Comparison of ENCODE assay signal across 27 cellular contexts in the genomic region with DNA sequence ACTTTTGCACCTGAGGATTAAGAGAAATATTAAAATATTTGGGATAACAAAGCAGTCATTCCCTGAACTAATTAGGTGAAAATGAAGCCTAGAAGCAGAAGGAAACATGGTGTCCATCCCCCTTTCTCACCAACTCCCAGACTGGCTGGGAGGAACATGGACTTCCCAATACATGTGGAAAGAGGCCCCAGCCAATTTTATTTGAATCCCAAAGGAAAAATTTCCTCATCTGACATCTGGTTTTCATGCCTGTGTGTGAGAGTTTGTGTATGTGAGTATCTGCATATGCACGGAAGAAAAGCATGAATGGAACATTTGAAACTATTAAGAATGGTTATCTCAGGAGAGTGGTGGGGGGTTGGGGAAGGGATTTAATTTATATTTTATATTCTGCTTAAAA.
DNase-seq lines count a peak whose midpoint lies in the region; ATAC-seq, FAIRE-seq and TF ChIP-seq lines count a peak whose summit lies in the region.
"Had no signal": no experiment of that assay in that cellular context is flagged by ENCODE, and none has a peak within 500 bp of the region (broad histone marks: within the 10 kb centered on the region; RNA-seq: fewer than 3 reads in every experiment).

No MANE protein-coding gene starts in this region.

- no peak for FAIRE-seq in GM12892 (lab: Jason Lieb, UNC)
- FAIRE-seq: HepG2 had no signal

- H3K27ac ChIP-seq in heart left ventricle = peak overlapping the region in 5 of 12 donors; percentile 38 to 71 (median 59)

- H3K4me3 ChIP-seq in AG10803 (ENCODE audit: low read length) (no peak overlapping the region), heart left ventricle (no peak overlapping the region)
- H3K4me3 ChIP-seq: tibial nerve had no signal

- TF ChIP-seq CTCF in AG10803 (conservative IDR thresholded peaks at IDR 0.05; ENCODE audit: low read length) = no peak
- TF ChIP-seq CTCF in heart left ventricle (IDR thresholded peaks at IDR 0.05) = no peak

- peak; percentile 87 for DNase-seq in AG10803 (ENCODE audit: low read depth)
- peak; percentile 52 for DNase-seq in RPMI7951 (ENCODE audit: low read depth)
- DNase-seq in heart left ventricle = no peak
- no peak for DNase-seq in sciatic nerve (ENCODE audit: low spot score)
- no peak for DNase-seq in activated CD4-positive, alpha-beta T cell treated with anti-CD3 and anti-CD28 coated beads for 4 hours
- no peak for DNase-seq in NCI-H748 (lab: John Stamatoyannopoulos, UW; ENCODE audit: unreplicated experiment)
- DNase-seq in GM12892 (ENCODE audit: insufficient read length) = no peak
- DNase-seq: ACHN; activated effector memory CD4-positive, alpha-beta T cell treated with Interleukin-2 at 50 U/mL for 16 hours; activated naive CD8-positive, alpha-beta T cell treated with anti-CD3 and anti-CD28 coated beads, Interleukin-2, amount 10 ng/mL, durations not matched to agents 7 days and 5 days; activated T-cell treated with anti-CD3 and anti-CD28 coated beads for 4 hours; C1 segment of cervical spinal cord; Caco-2; DMS79; GF-D8; Kasumi-1; MV-4-11; naive B cell; NCI-H1694; NCI-H510A treated with DMSO at 0.1 percent for 48 hours; PC-3; SHP77 treated with DMSO at 0.1 percent for 48 hours; stimulated activated naive CD8-positive, alpha-beta T cell treated with anti-CD3 and anti-CD28 coated beads, Interleukin-15, amount 100 ng/mL, for 72 hours had no signal

- peaks cover 0 to 27% (median 5%) of the 10 kb centered on the region in 12 donors for H3K9me3 ChIP-seq in heart left ventricle
- H3K9me3 ChIP-seq: Caco-2 had no signal

- peaks cover 0 to 16% (median 0%) of the 10 kb centered on the region in 12 donors for H3K4me1 ChIP-seq in heart left ventricle
- H3K4me1 ChIP-seq: Caco-2 had no signal

- no peaks in the 10 kb centered on the region for H3K36me3 ChIP-seq in heart left ventricle
- H3K36me3 ChIP-seq: tibial nerve had no signal

- TF ChIP-seq POLR2A in heart left ventricle (IDR thresholded peaks at IDR 0.05) = no peak
- no peak for TF ChIP-seq POLR2A in GM12892 (IDR thresholded peaks at IDR 0.05; ENCODE audit: low read depth, low read length)

- no peaks in the 10 kb centered on the region for H3K27me3 ChIP-seq in heart left ventricle
- H3K27me3 ChIP-seq: tibial nerve had no signal

- WGBS in heart left ventricle, 4 donors = 43 to 63% (median 54%) methylated on average over 1 of the region's 1 CpG

- intact Hi-C loops in heart left ventricle (cut with DNase I) (loop anchor here in 1 of 10 donors (5.0 kb wide), 1 partner anchor 242 kb away; the partner anchor contains the start of gene COL6A3), sciatic nerve (cut with DNase I) (no loop called here)

- ATAC-seq in heart left ventricle (peak; percentile 16 to 78 (median 60)), sciatic nerve (peak; percentile 9), GM18868 (IDR thresholded peaks at IDR 0.05; ENCODE audit: unreplicated experiment) (no peak)
- ATAC-seq: HCT116; HepG2; PC-3; stimulated activated naive CD8-positive, alpha-beta T cell treated with anti-CD3 and anti-CD28 coated beads, Interleukin-15, amount 100 ng/mL, for 72 hours had no signal

Comparison
In these comparisons a context has a peak if more than half of its experiments do, and no peak if none do; other contexts are left out.
1. DNase-seq: peak in AG10803 (single experiment) and RPMI7951 (single experiment); none in heart left ventricle (0 of 5), sciatic nerve (single experiment), activated CD4-positive, alpha-beta T cell treated with anti-CD3 and anti-CD28 coated beads for 4 hours (0 of 2), NCI-H748 (single experiment) and GM12892 (single experiment).